9 cellular contexts compared by ENCODE assay signal in the genomic region with DNA sequence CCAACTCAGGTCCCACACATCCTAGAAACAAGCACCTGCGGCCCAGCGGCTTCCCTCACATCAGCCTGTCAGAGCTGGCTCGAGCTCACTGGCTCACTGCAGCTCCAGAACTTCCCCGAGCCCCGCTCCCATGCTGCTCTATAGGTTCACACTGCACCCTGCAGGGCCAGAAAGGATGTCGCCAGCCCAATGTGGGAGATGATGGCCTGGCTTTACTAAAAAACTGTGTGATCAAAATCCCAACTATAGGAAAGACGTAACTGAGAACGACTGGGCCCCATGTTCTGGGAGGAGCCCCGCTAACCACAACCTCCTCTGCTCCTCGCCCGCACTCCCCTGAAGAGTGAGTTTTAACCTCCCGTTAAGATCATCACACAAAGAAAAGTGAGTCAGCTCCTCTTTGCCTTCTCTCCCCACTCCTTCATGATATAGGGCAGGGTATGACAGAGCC. TPM values are rescaled to one million over a fixed set of nuclear protein-coding genes. Genes with fewer than 3 reads are reported as not detected.
DNase-seq lines count a peak whose midpoint lies in the region; ATAC-seq and TF ChIP-seq lines count a peak whose summit lies in the region.
"Had no signal": no experiment of that assay in that cellular context is flagged by ENCODE, and none has a peak within 500 bp of the region (broad histone marks: within the 10 kb centered on the region; RNA-seq: fewer than 3 reads in every experiment).

No MANE protein-coding gene starts in this region.

- H3K27me3 ChIP-seq in NT2/D1 (ENCODE audit: insufficient read depth, insufficient read length) (no peaks in the 10 kb centered on the region), PC-3 (ENCODE audit: low read length) (no peaks in the 10 kb centered on the region), H7 (ENCODE audit: control insufficient read depth, insufficient read depth, low read length) (no peaks in the 10 kb centered on the region; the same call in 1 of the 2 replicates)

- H3K4me3 ChIP-seq in NT2/D1 (ENCODE audit: insufficient read length, low read depth) (no peak overlapping the region), PC-3 (ENCODE audit: low read length) (no peak overlapping the region), H7 (ENCODE audit: insufficient read depth, low read depth, low read length) (no peak overlapping the region)

- peaks cover 37% of the 10 kb centered on the region; the same call in 1 of the 2 replicates for H4K20me1 ChIP-seq in PC-3 (ENCODE audit: low read length)

- H3K4me1 ChIP-seq in NT2/D1 (ENCODE audit: insufficient read depth, insufficient read length) (peaks cover 5% of the 10 kb centered on the region), PC-3 (ENCODE audit: insufficient read depth, low read length) (peaks cover 8% of the 10 kb centered on the region; the same call in 1 of the 2 replicates)

- peaks cover 47% of the 10 kb centered on the region for H3K36me3 Mint-ChIP-seq in activated T-helper 1 cell treated with anti-CD3 and anti-CD28 coated beads, Interleukin-12 subunit alpha, Interleukin-12 subunit beta, Interleukin-2, Interleukin-4 antibody, amounts not matched to agents 30 ng/mL and 10 ng/mL and 1 ng/mL, durations not matched to agents 14 hours and 24 hours and 36 hours (ENCODE audit: low read depth)
- H3K36me3 Mint-ChIP-seq in immature natural killer cell = peaks cover 0 to 4% (median 4%) of the 10 kb centered on the region in 3 donors

- CTCF ChIA-PET in PC-3 (lab: Charles Lee) = no interaction called here

- no peaks in the 10 kb centered on the region for H3F3A ChIP-seq in PC-3 (ENCODE audit: low read length, unreplicated experiment)

- H3K9me3 ChIP-seq in NT2/D1 (ENCODE audit: insufficient read depth, low read length) = no peaks in the 10 kb centered on the region
- H3K9me3 ChIP-seq in PC-3 (ENCODE audit: low read length) = no peaks in the 10 kb centered on the region

- H3K4me2 ChIP-seq in PC-3 (ENCODE audit: low read length) = no peak overlapping the region

- no peaks in the 10 kb centered on the region for H3K9me3 Mint-ChIP-seq in activated T-helper 1 cell treated with anti-CD3 and anti-CD28 coated beads, Interleukin-12 subunit alpha, Interleukin-12 subunit beta, Interleukin-2, Interleukin-4 antibody, amounts not matched to agents 30 ng/mL and 10 ng/mL and 1 ng/mL, durations not matched to agents 14 hours and 24 hours and 36 hours
- H3K9me3 Mint-ChIP-seq in immature natural killer cell = no peaks in the 10 kb centered on the region

- H3K27me3 Mint-ChIP-seq in activated T-helper 1 cell treated with anti-CD3 and anti-CD28 coated beads, Interleukin-12 subunit alpha, Interleukin-12 subunit beta, Interleukin-2, Interleukin-4 antibody, amounts not matched to agents 30 ng/mL and 10 ng/mL and 1 ng/mL, durations not matched to agents 14 hours and 24 hours and 36 hours (ENCODE audit: insufficient read depth) = no peaks in the 10 kb centered on the region
- H3K27me3 Mint-ChIP-seq in immature natural killer cell (ENCODE audit: low read depth in 3 of 3) = peaks cover 0 to 16% (median 10%) of the 10 kb centered on the region in 3 donors

- no TSS peak for BruUV-seq in PC-3 (replicated peaks; lab: Mats Ljungman, UMichigan)

- intact Hi-C loops in activated T-helper 1 cell treated with anti-CD3 and anti-CD28 coated beads, Interleukin-12 subunit alpha, Interleukin-12 subunit beta, Interleukin-2, Interleukin-4 antibody, amounts not matched to agents 30 ng/mL and 10 ng/mL and 1 ng/mL, durations not matched to agents 14 hours and 24 hours and 36 hours (cut with micrococcal nuclease) = loop anchor here (1.0 to 10.0 kb wide), 7 partner anchors 15 to 1016 kb away; a partner anchor contains a TSS
- intact Hi-C loops in PC-3 (cut with micrococcal nuclease) = no loop called here

- peaks cover 90% of the 10 kb centered on the region for H3K79me2 ChIP-seq in PC-3 (ENCODE audit: low read length)

- H3K9ac ChIP-seq in NT2/D1 (ENCODE audit: insufficient read length, low read depth) (peak overlapping the region; percentile 47), PC-3 (ENCODE audit: low read length) (no peak overlapping the region)

- H3K9me2 ChIP-seq in PC-3 (replicated peaks; ENCODE audit: low read length) = no peaks in the 10 kb centered on the region

- peak overlapping the region; percentile 76 for H3K27ac Mint-ChIP-seq in activated T-helper 1 cell treated with anti-CD3 and anti-CD28 coated beads, Interleukin-12 subunit alpha, Interleukin-12 subunit beta, Interleukin-2, Interleukin-4 antibody, amounts not matched to agents 30 ng/mL and 10 ng/mL and 1 ng/mL, durations not matched to agents 14 hours and 24 hours and 36 hours
- peak overlapping the region; percentile 89 to 98 (median 95) for H3K27ac Mint-ChIP-seq in immature natural killer cell

- DNase-seq in NT2/D1 (ENCODE audit: low read depth, low spot score) (no peak), immature natural killer cell (peak; percentile 47 to 56 (median 51)), PC-3 (no peak), H7 (no peak)
- peak; percentile 63 for DNase-seq in activated T-helper 1 cell treated with anti-CD3 and anti-CD28 coated beads, Interleukin-12 subunit alpha, Interleukin-12 subunit beta, Interleukin-2, Interleukin-4 antibody, amounts not matched to agents 30 ng/mL and 10 ng/mL and 1 ng/mL, durations not matched to agents 14 hours and 24 hours and 36 hours (ENCODE audit: low spot score)
- DNase-seq in stimulated activated CD8-positive, alpha-beta memory T cell treated with anti-CD3 and anti-CD28 coated beads, Interleukin-15, amount 100 ng/mL, for 4 hours (ENCODE audit: low read depth in 2 of 2) = peak; percentile 40 to 54
- DNase-seq: KBM-7 had no signal

- peaks cover 79% of the 10 kb centered on the region for H3K36me3 ChIP-seq in NT2/D1 (ENCODE audit: insufficient read depth, insufficient read length, low read length)
- peaks cover 2% of the 10 kb centered on the region; the same call in 1 of the 2 replicates for H3K36me3 ChIP-seq in PC-3 (ENCODE audit: low read depth, low read length)
- peaks cover 28% of the 10 kb centered on the region for H3K36me3 ChIP-seq in H7 (replicated peaks; ENCODE audit: control insufficient read depth, insufficient read depth, low read length)

- POLR2A ChIA-PET in PC-3 (lab: Charles Lee; ENCODE audit: unreplicated experiment) = no interaction called here

- H3K4me3 Mint-ChIP-seq in activated T-helper 1 cell treated with anti-CD3 and anti-CD28 coated beads, Interleukin-12 subunit alpha, Interleukin-12 subunit beta, Interleukin-2, Interleukin-4 antibody, amounts not matched to agents 30 ng/mL and 10 ng/mL and 1 ng/mL, durations not matched to agents 14 hours and 24 hours and 36 hours = peak overlapping the region; percentile 83
- H3K4me3 Mint-ChIP-seq in immature natural killer cell = peak overlapping the region; percentile 72 to 82 (median 72)

- no peak for TF ChIP-seq CTCF in PC-3 (conservative IDR thresholded peaks at IDR 0.05; ENCODE audit: low read depth, low read length)

- no peak overlapping the region for H3K27ac ChIP-seq in PC-3 (ENCODE audit: low read length)

- ATAC-seq in GM21737 (IDR thresholded peaks at IDR 0.05; ENCODE audit: unreplicated experiment) = no peak
- ATAC-seq in PC-3 = no peak
- no peak for ATAC-seq in HG03342 (IDR thresholded peaks at IDR 0.05; ENCODE audit: unreplicated experiment)

- H2AFZ ChIP-seq in PC-3 (ENCODE audit: low read length) = no peak overlapping the region

- H3K4me1 Mint-ChIP-seq in activated T-helper 1 cell treated with anti-CD3 and anti-CD28 coated beads, Interleukin-12 subunit alpha, Interleukin-12 subunit beta, Interleukin-2, Interleukin-4 antibody, amounts not matched to agents 30 ng/mL and 10 ng/mL and 1 ng/mL, durations not matched to agents 14 hours and 24 hours and 36 hours (ENCODE audit: low read depth) = peaks cover 56% of the 10 kb centered on the region
- peaks cover 75 to 76% of the 10 kb centered on the region in 2 donors for H3K4me1 Mint-ChIP-seq in immature natural killer cell

RNA-seq across cellular contexts. Expression of a gene that starts 4.6 kb away (rescaled TPM):
- 236 and 242 TPM in 2 replicates for total RNA-seq in activated T-helper 1 cell treated with anti-CD3 and anti-CD28 coated beads, Interleukin-12 subunit alpha, Interleukin-12 subunit beta, Interleukin-2, Interleukin-4 antibody, amounts not matched to agents 30 ng/mL and 10 ng/mL and 1 ng/mL, durations not matched to agents 14 hours and 24 hours and 36 hours
- 100 to 1,000 TPM; 195 to 304 (median 198) TPM for polyA plus RNA-seq in immature natural killer cell
- 161 and 173 TPM in 2 replicates for total RNA-seq in PC-3 (2014; rRNA removed)
- total RNA-seq in H7 (2014; rRNA removed; shearing (Covaris generic)) = 174 and 181 TPM in 2 replicates

RNA-seq across cellular contexts. Expression of a gene that starts 4.9 kb away (rescaled TPM):
- 0.64 and 1.5 TPM in 2 replicates for total RNA-seq in activated T-helper 1 cell treated with anti-CD3 and anti-CD28 coated beads, Interleukin-12 subunit alpha, Interleukin-12 subunit beta, Interleukin-2, Interleukin-4 antibody, amounts not matched to agents 30 ng/mL and 10 ng/mL and 1 ng/mL, durations not matched to agents 14 hours and 24 hours and 36 hours
- under 1 TPM in 2 of 3 donors, not detected in 1; 0.55 to 0.96 TPM for polyA plus RNA-seq in immature natural killer cell
- total RNA-seq in PC-3 (2014; rRNA removed) = 0.52 and 4.1 TPM in 2 replicates
- 0.17 and 0.41 TPM in 2 replicates for total RNA-seq in H7 (2014; rRNA removed; shearing (Covaris generic))

RNA-seq across cellular contexts. Expression of a gene that starts 14.9 kb away (rescaled TPM):
- 28.6 and 30.9 TPM in 2 replicates for total RNA-seq in activated T-helper 1 cell treated with anti-CD3 and anti-CD28 coated beads, Interleukin-12 subunit alpha, Interleukin-12 subunit beta, Interleukin-2, Interleukin-4 antibody, amounts not matched to agents 30 ng/mL and 10 ng/mL and 1 ng/mL, durations not matched to agents 14 hours and 24 hours and 36 hours
- 10 to 100 TPM; 30.2 to 36.9 (median 34.5) TPM for polyA plus RNA-seq in immature natural killer cell
- total RNA-seq in PC-3 (2014; rRNA removed) = 103 and 134 TPM in 2 replicates
- 25.8 and 28.1 TPM in 2 replicates for total RNA-seq in H7 (2014; rRNA removed; shearing (Covaris generic))

RNA-seq across cellular contexts. Expression of a gene that starts 15.0 kb away (rescaled TPM):
- 36.3 and 37.7 TPM in 2 replicates for total RNA-seq in activated T-helper 1 cell treated with anti-CD3 and anti-CD28 coated beads, Interleukin-12 subunit alpha, Interleukin-12 subunit beta, Interleukin-2, Interleukin-4 antibody, amounts not matched to agents 30 ng/mL and 10 ng/mL and 1 ng/mL, durations not matched to agents 14 hours and 24 hours and 36 hours
- 100 to 1,000 TPM; 104 to 153 (median 131) TPM for polyA plus RNA-seq in immature natural killer cell
- total RNA-seq in PC-3 (2014; rRNA removed) = 15.7 and 28.1 TPM in 2 replicates
- 30.6 and 31.8 TPM in 2 replicates for total RNA-seq in H7 (2014; rRNA removed; shearing (Covaris generic))

RNA-seq across cellular contexts. Expression of a gene that starts 23.3 kb away (rescaled TPM):
- total RNA-seq in activated T-helper 1 cell treated with anti-CD3 and anti-CD28 coated beads, Interleukin-12 subunit alpha, Interleukin-12 subunit beta, Interleukin-2, Interleukin-4 antibody, amounts not matched to agents 30 ng/mL and 10 ng/mL and 1 ng/mL, durations not matched to agents 14 hours and 24 hours and 36 hours = 2,401 and 2,463 TPM in 2 replicates
- polyA plus RNA-seq in immature natural killer cell = 100 to 1,000 TPM; 459 to 791 (median 622) TPM
- 998 and 1,156 TPM in 2 replicates for total RNA-seq in PC-3 (2014; rRNA removed)
- total RNA-seq in H7 (2014; rRNA removed; shearing (Covaris generic)) = 2,813 and 2,948 TPM in 2 replicates

Comparison
In these comparisons a context has a peak if more than half of its experiments do, and no peak if none do; other contexts are left out.
1. DNase-seq: peak in activated T-helper 1 cell treated with anti-CD3 and anti-CD28 coated beads, Interleukin-12 subunit alpha, Interleukin-12 subunit beta, Interleukin-2, Interleukin-4 antibody, amounts not matched to agents 30 ng/mL and 10 ng/mL and 1 ng/mL, durations not matched to agents 14 hours and 24 hours and 36 hours (single experiment), immature natural killer cell (3 of 3) and stimulated activated CD8-positive, alpha-beta memory T cell treated with anti-CD3 and anti-CD28 coated beads, Interleukin-15, amount 100 ng/mL, for 4 hours (2 of 2); none in NT2/D1 (single experiment), PC-3 (single experiment) and H7 (single experiment).